ENCODE assay signal across 1 cellular context in the genomic region with DNA sequence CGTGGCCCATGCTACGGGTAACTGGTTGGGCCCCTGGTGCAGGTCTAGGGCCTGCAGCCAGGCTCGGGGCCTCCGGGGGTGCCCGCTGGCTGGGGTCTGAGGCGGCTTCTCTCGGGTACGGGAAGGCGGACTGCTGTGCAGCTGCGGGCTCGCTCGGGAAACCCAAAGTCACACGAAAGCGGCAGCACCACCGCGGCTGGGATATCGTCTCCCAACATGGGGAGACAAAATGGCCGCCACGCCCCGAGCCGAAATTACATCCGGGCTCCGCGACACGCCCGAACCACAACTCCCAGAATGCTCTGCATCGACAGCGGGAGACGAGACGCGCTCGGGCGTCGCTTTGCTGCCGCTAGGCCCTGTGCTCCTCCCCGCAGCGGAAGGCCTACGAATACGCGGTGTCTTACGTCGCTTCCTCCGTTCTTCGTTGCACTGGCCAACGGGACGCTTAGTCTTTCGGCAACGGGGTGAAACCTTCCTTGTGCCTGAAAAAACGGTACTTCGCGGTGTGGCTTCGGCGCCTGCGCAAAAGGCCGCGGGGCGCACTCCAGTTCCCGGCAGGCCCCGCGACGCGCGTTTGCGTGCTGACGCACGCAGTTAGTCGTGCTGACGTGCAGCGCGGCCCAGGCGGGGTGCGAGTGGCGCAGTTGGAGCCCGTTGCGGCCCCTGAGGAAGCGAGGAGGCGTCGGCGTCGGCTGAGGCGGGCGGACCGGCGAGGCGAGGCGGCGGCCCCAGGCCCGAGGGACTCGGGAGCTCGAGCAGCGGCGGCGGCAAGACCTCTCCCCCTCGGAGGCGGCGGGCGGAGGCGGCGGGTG.
A peak's percentile ranks its signal among the peaks of the same experiment; 100 is the strongest.
TF ChIP-seq lines count a peak whose summit lies in the region.

A gene (plus strand): TSS at position 604 of the 815 bp plus-strand sequence. CDS start 3,727 bp downstream, outside the sequence.

TF ChIP-seq in HepG2, 621 proteins besides CTCF, POLR2A, EP300 and RAD21 (continued from another document and continues in another):
- TF ChIP-seq, protein P1, sequence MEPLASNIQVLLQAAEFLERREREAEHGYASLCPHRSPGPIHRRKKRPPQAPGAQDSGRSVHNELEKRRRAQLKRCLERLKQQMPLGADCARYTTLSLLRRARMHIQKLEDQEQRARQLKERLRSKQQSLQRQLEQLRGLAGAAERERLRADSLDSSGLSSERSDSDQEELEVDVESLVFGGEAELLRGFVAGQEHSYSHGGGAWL (CRISPR knock-in tag; IDR thresholded peaks at IDR 0.05) = peak; percentile 15; the same call in 1 of the 2 replicates
- TF ChIP-seq PCBP1 (IDR thresholded peaks at IDR 0.05; ENCODE audit: borderline replicate concordance, low read depth, low read length) (0 out of 2 replicates have a peak, but pooled peaks have one; percentile 80), ZFP90 (CRISPR knock-in tag; IDR thresholded peaks at IDR 0.05; ENCODE audit: borderline replicate concordance) (peak; percentile 83), KDM2A (CRISPR knock-in tag; IDR thresholded peaks at IDR 0.05; ENCODE audit: borderline replicate concordance, low read depth) (peak; percentile 94), AKAP8 (CRISPR knock-in tag; IDR thresholded peaks at IDR 0.05) (0 out of 2 replicates have a peak, but pooled peaks have one; percentile 49), ELF4 (CRISPR knock-in tag; IDR thresholded peaks at IDR 0.05; ENCODE audit: borderline replicate concordance) (no peak; the same call in 1 of the 2 replicates), SNAPC2 (CRISPR knock-in tag; IDR thresholded peaks at IDR 0.05) (0 out of 2 replicates have a peak, but pooled peaks have one; percentile 10), PPARG (CRISPR knock-in tag; conservative IDR thresholded peaks at IDR 0.05) (peak; percentile 32; the same call in 1 of the 2 replicates), ZFP82 (CRISPR knock-in tag; IDR thresholded peaks at IDR 0.05; ENCODE audit: borderline replicate concordance) (peak; percentile 25; the same call in 1 of the 2 replicates), YEATS2 (CRISPR knock-in tag; IDR thresholded peaks at IDR 0.05; ENCODE audit: borderline replicate concordance) (peak; percentile 90; the same call in 1 of the 2 replicates), ZNF850 (CRISPR knock-in tag; conservative IDR thresholded peaks at IDR 0.05) (peak; percentile 78; the same call in 1 of the 2 replicates), PAX8 (CRISPR knock-in tag; IDR thresholded peaks at IDR 0.05; ENCODE audit: borderline replicate concordance) (peak; percentile 60; the same call in 1 of the 2 replicates), POLR2G (IDR thresholded peaks at IDR 0.05; ENCODE audit: low read depth, low read length) (peak; percentile 92), ZNF816 (CRISPR knock-in tag; IDR thresholded peaks at IDR 0.05; ENCODE audit: borderline replicate concordance) (peak; percentile 85; the same call in 1 of the 2 replicates), JARID2 (CRISPR knock-in tag; IDR thresholded peaks at IDR 0.05; ENCODE audit: insufficient replicate concordance) (peak; percentile 55)
- TF ChIP-seq, protein P2, sequence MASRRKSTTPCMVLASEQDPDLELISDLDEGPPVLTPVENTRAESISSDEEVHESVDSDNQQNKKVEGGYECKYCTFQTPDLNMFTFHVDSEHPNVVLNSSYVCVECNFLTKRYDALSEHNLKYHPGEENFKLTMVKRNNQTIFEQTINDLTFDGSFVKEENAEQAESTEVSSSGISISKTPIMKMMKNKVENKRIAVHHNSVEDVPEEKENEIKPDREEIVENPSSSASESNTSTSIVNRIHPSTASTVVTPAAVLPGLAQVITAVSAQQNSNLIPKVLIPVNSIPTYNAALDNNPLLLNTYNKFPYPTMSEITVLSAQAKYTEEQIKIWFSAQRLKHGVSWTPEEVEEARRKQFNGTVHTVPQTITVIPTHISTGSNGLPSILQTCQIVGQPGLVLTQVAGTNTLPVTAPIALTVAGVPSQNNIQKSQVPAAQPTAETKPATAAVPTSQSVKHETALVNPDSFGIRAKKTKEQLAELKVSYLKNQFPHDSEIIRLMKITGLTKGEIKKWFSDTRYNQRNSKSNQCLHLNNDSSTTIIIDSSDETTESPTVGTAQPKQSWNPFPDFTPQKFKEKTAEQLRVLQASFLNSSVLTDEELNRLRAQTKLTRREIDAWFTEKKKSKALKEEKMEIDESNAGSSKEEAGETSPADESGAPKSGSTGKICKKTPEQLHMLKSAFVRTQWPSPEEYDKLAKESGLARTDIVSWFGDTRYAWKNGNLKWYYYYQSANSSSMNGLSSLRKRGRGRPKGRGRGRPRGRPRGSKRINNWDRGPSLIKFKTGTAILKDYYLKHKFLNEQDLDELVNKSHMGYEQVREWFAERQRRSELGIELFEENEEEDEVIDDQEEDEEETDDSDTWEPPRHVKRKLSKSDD (CRISPR knock-in tag; IDR thresholded peaks at IDR 0.05; ENCODE audit: low read depth) = peak; percentile 42; the same call in 1 of the 2 replicates
- TF ChIP-seq, protein P3, sequence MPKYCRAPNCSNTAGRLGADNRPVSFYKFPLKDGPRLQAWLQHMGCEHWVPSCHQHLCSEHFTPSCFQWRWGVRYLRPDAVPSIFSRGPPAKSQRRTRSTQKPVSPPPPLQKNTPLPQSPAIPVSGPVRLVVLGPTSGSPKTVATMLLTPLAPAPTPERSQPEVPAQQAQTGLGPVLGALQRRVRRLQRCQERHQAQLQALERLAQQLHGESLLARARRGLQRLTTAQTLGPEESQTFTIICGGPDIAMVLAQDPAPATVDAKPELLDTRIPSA (CRISPR knock-in tag; IDR thresholded peaks at IDR 0.05; ENCODE audit: borderline replicate concordance) = peak; percentile 73; the same call in 1 of the 2 replicates
- TF ChIP-seq, protein P4, sequence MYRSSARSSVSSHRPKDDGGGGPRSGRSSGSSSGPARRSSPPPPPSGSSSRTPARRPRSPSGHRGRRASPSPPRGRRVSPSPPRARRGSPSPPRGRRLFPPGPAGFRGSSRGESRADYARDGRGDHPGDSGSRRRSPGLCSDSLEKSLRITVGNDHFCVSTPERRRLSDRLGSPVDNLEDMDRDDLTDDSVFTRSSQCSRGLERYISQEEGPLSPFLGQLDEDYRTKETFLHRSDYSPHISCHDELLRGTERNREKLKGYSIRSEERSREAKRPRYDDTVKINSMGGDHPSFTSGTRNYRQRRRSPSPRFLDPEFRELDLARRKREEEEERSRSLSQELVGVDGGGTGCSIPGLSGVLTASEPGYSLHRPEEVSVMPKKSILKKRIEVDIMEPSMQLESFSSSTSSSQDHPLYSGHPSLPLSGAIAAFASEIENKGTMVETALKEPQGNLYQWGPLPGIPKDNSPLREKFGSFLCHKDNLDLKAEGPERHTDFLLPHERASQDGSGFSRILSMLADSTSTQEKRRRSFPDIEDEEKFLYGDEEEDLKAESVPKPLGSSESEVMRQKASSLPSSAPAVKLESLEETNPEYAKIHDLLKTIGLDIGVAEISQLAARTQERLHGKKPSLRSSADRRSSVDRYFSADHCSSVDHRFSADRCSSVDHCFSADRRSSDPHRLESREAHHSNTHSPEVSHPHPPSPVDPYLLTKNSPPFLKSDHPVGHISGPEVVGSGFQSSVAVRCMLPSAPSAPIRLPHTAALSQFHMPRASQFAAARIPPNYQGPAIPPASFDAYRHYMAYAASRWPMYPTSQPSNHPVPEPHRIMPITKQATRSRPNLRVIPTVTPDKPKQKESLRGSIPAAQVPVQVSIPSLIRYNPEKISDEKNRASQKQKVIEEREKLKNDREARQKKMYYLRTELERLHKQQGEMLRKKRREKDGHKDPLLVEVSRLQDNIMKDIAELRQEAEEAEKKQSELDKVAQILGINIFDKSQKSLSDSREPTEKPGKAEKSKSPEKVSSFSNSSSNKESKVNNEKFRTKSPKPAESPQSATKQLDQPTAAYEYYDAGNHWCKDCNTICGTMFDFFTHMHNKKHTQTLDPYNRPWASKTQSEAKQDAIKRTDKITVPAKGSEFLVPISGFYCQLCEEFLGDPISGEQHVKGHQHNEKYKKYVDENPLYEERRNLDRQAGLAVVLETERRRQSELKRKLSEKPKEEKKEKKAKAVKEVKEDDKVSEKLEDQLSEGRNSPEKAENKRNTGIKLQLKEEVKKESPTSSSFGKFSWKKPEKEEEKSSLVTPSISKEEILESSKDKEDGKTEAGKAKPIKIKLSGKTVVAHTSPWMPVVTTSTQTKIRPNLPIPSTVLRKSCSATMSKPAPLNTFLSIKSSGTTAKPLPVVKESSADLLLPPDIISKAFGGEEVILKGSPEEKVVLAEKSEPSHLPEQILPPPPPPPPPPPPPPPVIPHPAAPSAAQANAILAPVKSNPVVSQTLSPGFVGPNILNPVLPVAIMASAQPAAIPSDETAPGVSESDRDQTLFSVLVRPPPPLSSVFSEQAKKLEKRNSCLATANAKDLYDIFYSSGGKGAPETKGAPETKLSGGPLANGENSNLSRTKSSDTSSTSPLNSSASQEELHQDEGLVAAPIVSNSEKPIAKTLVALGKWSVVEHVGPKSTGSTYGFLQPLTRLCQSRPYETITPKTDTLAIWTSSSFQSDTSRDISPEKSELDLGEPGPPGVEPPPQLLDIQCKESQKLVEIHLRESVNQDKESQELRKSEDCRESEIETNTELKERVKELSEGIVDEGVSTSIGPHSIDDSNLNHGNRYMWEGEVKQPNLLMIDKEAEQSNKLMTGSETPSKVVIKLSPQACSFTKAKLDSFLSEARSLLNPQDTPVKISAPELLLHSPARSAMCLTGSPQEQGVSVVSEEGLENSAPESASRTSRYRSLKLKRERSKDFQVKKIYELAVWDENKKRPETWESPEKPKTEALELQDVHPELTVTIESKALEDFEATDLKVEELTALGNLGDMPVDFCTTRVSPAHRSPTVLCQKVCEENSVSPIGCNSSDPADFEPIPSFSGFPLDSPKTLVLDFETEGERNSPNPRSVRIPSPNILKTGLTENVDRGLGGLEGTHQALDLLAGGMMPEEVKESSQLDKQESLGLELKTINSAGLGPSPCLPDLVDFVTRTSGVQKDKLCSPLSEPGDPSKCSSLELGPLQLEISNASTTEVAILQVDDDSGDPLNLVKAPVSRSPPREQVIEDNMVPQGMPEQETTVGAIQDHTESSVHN (CRISPR knock-in tag; IDR thresholded peaks at IDR 0.05) = 0 out of 2 replicates have a peak, but pooled peaks have one; percentile 71
- TF ChIP-seq, protein P5, sequence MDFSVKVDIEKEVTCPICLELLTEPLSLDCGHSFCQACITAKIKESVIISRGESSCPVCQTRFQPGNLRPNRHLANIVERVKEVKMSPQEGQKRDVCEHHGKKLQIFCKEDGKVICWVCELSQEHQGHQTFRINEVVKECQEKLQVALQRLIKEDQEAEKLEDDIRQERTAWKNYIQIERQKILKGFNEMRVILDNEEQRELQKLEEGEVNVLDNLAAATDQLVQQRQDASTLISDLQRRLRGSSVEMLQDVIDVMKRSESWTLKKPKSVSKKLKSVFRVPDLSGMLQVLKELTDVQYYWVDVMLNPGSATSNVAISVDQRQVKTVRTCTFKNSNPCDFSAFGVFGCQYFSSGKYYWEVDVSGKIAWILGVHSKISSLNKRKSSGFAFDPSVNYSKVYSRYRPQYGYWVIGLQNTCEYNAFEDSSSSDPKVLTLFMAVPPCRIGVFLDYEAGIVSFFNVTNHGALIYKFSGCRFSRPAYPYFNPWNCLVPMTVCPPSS (IDR thresholded peaks at IDR 0.05) = no peak
- TF ChIP-seq, protein P6, sequence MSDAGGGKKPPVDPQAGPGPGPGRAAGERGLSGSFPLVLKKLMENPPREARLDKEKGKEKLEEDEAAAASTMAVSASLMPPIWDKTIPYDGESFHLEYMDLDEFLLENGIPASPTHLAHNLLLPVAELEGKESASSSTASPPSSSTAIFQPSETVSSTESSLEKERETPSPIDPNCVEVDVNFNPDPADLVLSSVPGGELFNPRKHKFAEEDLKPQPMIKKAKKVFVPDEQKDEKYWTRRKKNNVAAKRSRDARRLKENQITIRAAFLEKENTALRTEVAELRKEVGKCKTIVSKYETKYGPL (CRISPR knock-in tag; IDR thresholded peaks at IDR 0.05) = peak; percentile 11; the same call in 1 of the 2 replicates
- TF ChIP-seq, protein P7, sequence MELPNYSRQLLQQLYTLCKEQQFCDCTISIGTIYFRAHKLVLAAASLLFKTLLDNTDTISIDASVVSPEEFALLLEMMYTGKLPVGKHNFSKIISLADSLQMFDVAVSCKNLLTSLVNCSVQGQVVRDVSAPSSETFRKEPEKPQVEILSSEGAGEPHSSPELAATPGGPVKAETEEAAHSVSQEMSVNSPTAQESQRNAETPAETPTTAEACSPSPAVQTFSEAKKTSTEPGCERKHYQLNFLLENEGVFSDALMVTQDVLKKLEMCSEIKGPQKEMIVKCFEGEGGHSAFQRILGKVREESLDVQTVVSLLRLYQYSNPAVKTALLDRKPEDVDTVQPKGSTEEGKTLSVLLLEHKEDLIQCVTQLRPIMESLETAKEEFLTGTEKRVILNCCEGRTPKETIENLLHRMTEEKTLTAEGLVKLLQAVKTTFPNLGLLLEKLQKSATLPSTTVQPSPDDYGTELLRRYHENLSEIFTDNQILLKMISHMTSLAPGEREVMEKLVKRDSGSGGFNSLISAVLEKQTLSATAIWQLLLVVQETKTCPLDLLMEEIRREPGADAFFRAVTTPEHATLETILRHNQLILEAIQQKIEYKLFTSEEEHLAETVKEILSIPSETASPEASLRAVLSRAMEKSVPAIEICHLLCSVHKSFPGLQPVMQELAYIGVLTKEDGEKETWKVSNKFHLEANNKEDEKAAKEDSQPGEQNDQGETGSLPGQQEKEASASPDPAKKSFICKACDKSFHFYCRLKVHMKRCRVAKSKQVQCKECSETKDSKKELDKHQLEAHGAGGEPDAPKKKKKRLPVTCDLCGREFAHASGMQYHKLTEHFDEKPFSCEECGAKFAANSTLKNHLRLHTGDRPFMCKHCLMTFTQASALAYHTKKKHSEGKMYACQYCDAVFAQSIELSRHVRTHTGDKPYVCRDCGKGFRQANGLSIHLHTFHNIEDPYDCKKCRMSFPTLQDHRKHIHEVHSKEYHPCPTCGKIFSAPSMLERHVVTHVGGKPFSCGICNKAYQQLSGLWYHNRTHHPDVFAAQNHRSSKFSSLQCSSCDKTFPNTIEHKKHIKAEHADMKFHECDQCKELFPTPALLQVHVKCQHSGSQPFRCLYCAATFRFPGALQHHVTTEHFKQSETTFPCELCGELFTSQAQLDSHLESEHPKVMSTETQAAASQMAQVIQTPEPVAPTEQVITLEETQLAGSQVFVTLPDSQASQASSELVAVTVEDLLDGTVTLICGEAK (IDR thresholded peaks at IDR 0.05) = no peak
- TF ChIP-seq, protein P7 (CRISPR knock-in tag; IDR thresholded peaks at IDR 0.05) = peak; percentile 81; the same call in 1 of the 2 replicates
